In genomic region chr1:43947061-43947889, GRCh38 we compare ENCODE assay signal across 8 cellular contexts. TPM values are rescaled to one million over a fixed set of nuclear protein-coding genes. Genes with fewer than 3 reads are reported as not detected.
DNase-seq lines count a peak whose midpoint lies in the region; ATAC-seq and TF ChIP-seq lines count a peak whose summit lies in the region.

No MANE protein-coding gene starts in this region.

- ATAC-seq in GM19395 (IDR thresholded peaks at IDR 0.05; ENCODE audit: unreplicated experiment), result peak; percentile 42

- H3K9me3 ChIP-seq in Loucy (ENCODE audit: insufficient read depth, low read depth, low read length), result no peaks in the 10 kb centered on the region

- H4K20me1 ChIP-seq in Loucy (ENCODE audit: insufficient read depth, low read length, poor library complexity, severe bottlenecking), result no peaks in the 10 kb centered on the region

- H3K27me3 Mint-ChIP-seq in chondrocyte (ENCODE audit: low read depth) (no peaks in the 10 kb centered on the region), mesothelial cell of epicardium (ENCODE audit: low read depth) (no peaks in the 10 kb centered on the region)

- H2AFZ ChIP-seq in Loucy (ENCODE audit: low read length), result peak overlapping the region; percentile 97

- H3K27ac Mint-ChIP-seq in chondrocyte (ENCODE audit: unreplicated experiment) (peak overlapping the region; percentile 98), mesothelial cell of epicardium (peak overlapping the region; percentile 95)

- no peaks in the 10 kb centered on the region for H3K27me3 ChIP-seq in Loucy (ENCODE audit: insufficient read depth, low read length, poor library complexity, severe bottlenecking)

- peaks cover 20% of the 10 kb centered on the region for H3K4me1 ChIP-seq in Loucy (ENCODE audit: insufficient read depth, low read length, poor library complexity, severe bottlenecking)

- TF ChIP-seq CTCF in Loucy (conservative IDR thresholded peaks at IDR 0.05; ENCODE audit: low read length) (no peak), chondrocyte (IDR thresholded peaks at IDR 0.05) (no peak), mesothelial cell of epicardium (IDR thresholded peaks at IDR 0.05; ENCODE audit: unreplicated experiment) (no peak)

- peak overlapping the region; percentile 96 for H3K9ac ChIP-seq in Loucy (ENCODE audit: low read depth, low read length, poor library complexity, severe bottlenecking)

- no peaks in the 10 kb centered on the region for H3F3A ChIP-seq in Loucy (ENCODE audit: low read depth)

- peak overlapping the region; percentile 97 for H3K4me3 ChIP-seq in Loucy (ENCODE audit: low read length, poor library complexity, severe bottlenecking)

- peak overlapping the region; percentile 99 for H3K4me2 ChIP-seq in Loucy (ENCODE audit: low read depth, low read length, poor library complexity, severe bottlenecking)

- H3K9me3 Mint-ChIP-seq in chondrocyte (ENCODE audit: low read depth) (no peaks in the 10 kb centered on the region), mesothelial cell of epicardium (no peaks in the 10 kb centered on the region)

- H3K9me2 ChIP-seq in Loucy (replicated peaks; ENCODE audit: low read depth, low read length), result no peaks in the 10 kb centered on the region

- peak overlapping the region; percentile 86 for H3K4me3 Mint-ChIP-seq in chondrocyte (ENCODE audit: unreplicated experiment)
- peak overlapping the region; percentile 87 for H3K4me3 Mint-ChIP-seq in mesothelial cell of epicardium

- DNase-seq in chondrocyte (ENCODE audit: low spot score) (no peak), mesothelial cell of epicardium (ENCODE audit: low spot score in 2 of 2, unreplicated experiment in 2 of 2) (no peak), ecto neural progenitor cell (ENCODE audit: low spot score) (no peak), hippocampal formation (lab: John Stamatoyannopoulos, UW) (no peak), RPMI8226 (no peak)
- no peak for DNase-seq in stimulated activated CD4-positive, alpha-beta T cell treated with anti-CD3 and anti-CD28 coated beads, Interleukin-2, amount 100 ng/mL, for 24 hours

- H3K4me1 Mint-ChIP-seq in chondrocyte (ENCODE audit: low read depth) (peaks cover 33% of the 10 kb centered on the region), mesothelial cell of epicardium (peaks cover 24% of the 10 kb centered on the region)

- no peaks in the 10 kb centered on the region for H3K36me3 ChIP-seq in Loucy (ENCODE audit: insufficient read depth, low read length)

- H3K79me2 ChIP-seq in Loucy (ENCODE audit: insufficient read depth, low read length), result peaks cover 17% of the 10 kb centered on the region

- peaks cover 6% of the 10 kb centered on the region for H3K36me3 Mint-ChIP-seq in chondrocyte (ENCODE audit: low read depth)
- H3K36me3 Mint-ChIP-seq in mesothelial cell of epicardium, result peaks cover 5% of the 10 kb centered on the region

RNA-seq across cellular contexts. Expression of gene IPO13, which starts 0.5 kb away (rescaled TPM):
- total RNA-seq in chondrocyte, result 33.4 to 39.2 TPM (median 38.8 TPM) in 3 replicates
- total RNA-seq in mesothelial cell of epicardium, result 21.8 to 26.4 TPM (median 23.2 TPM) in 3 replicates

RNA-seq across cellular contexts. Expression of gene ARTN, which starts 13.7 kb away (rescaled TPM):
- total RNA-seq in chondrocyte, result 0.50 to 1.6 TPM (median 0.69 TPM) in 3 replicates
- total RNA-seq in mesothelial cell of epicardium, result 1.2 to 2.0 TPM (median 1.6 TPM) in 3 replicates

RNA-seq across cellular contexts. Expression of gene DPH2, which starts 22.5 kb away (rescaled TPM):
- total RNA-seq in chondrocyte (22.2 to 27.3 TPM (median 22.4 TPM) in 3 replicates), mesothelial cell of epicardium (24.1 to 26.6 TPM (median 25.0 TPM) in 3 replicates)

RNA-seq across cellular contexts. Expression of gene ATP6V0B, which starts 27.5 kb away (rescaled TPM):
- total RNA-seq in chondrocyte, result 112 to 123 TPM (median 122 TPM) in 3 replicates
- total RNA-seq in mesothelial cell of epicardium, result 72.8 to 82.6 TPM (median 75.0 TPM) in 3 replicates

RNA-seq across cellular contexts. Expression of gene B4GALT2, which starts 31.7 kb away (rescaled TPM):
- total RNA-seq in chondrocyte (94.8 to 109 TPM (median 99.4 TPM) in 3 replicates), mesothelial cell of epicardium (55.8 to 58.6 TPM (median 57.8 TPM) in 3 replicates)
